ENCODE assay signal across 1 cellular context in genomic region chr19:39277598-39277997, GRCh38.
A peak's percentile ranks its signal among the peaks of the same experiment; 100 is the strongest.
TF ChIP-seq lines count a peak whose summit lies in the region.

No MANE protein-coding gene starts in this region.

TF ChIP-seq in liver, 16 proteins besides CTCF, POLR2A, EP300 and RAD21 (continued from another document):
- TF ChIP-seq SP1 (IDR thresholded peaks at IDR 0.05) (peak; percentile 60), HNF4A (conservative IDR thresholded peaks at IDR 0.05) (peak; percentile 40 to 65), EGR1 (IDR thresholded peaks at IDR 0.05; ENCODE audit: low read depth in 2 of 2) (no peak), FOXA2 (IDR thresholded peaks at IDR 0.05) (no peak), HNF4G (IDR thresholded peaks at IDR 0.05) (no peak), RXRA (IDR thresholded peaks at IDR 0.05) (peak; percentile 37 to 67), MAX (IDR thresholded peaks at IDR 0.05) (no peak), TAF1 (conservative IDR thresholded peaks at IDR 0.05) (no peak), NR2F2 (IDR thresholded peaks at IDR 0.05) (no peak), ATF3 (IDR thresholded peaks at IDR 0.05) (no peak), FOXA1 (IDR thresholded peaks at IDR 0.05) (no peak)
